9 cellular contexts compared by ENCODE assay signal in the genomic region with DNA sequence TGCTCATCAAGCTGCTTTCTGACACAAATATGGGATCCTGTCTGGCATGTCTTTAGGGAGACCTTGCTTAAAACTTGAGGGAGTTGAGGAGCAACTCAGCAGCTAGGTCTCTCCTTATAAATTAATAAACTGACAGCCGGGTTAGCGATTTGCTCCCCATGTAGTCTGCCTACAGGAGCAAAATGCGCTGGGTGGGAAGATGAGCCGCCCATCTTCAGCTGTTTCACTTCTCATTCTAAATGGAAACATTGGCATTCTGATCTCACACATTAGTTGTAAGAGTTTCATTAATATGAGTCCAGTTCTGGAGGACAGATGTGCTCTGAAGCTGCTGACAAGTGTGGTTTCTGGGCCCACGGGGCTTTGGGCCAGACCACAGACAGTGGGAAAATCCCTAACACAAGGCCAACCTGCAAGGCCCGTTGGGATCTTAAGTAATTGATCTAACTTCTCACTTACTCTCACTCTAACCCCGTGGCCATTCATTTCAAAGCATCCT.
DNase-seq lines count a peak whose midpoint lies in the region; ATAC-seq and TF ChIP-seq lines count a peak whose summit lies in the region.
"Had no signal": no experiment of that assay in that cellular context is flagged by ENCODE, and none has a peak within 500 bp of the region (broad histone marks: within the 10 kb centered on the region; RNA-seq: fewer than 3 reads in every experiment).

No MANE protein-coding gene starts in this region.

- no peak for TF ChIP-seq CTCF in GM13976 (IDR thresholded peaks at IDR 0.05; ENCODE audit: borderline replicate concordance, control extremely low read depth, extremely low read depth, insufficient read depth, missing control alignments)
- TF ChIP-seq CTCF in coronary artery (IDR thresholded peaks at IDR 0.05), result no peak
- TF ChIP-seq CTCF in vagina (IDR thresholded peaks at IDR 0.05), result no peak

- intact Hi-C loops in vagina (cut with DNase I), result no loop called here

- in situ Hi-C loops in GM13976 (cut with MboI; ENCODE audit: low sequenced_read_pairs, unreplicated experiment), result no loop called here

- H3K4me1 ChIP-seq in vagina, result no peaks in the 10 kb centered on the region

- DNase-seq in GM13976 (ENCODE audit: low spot score) (peak; percentile 13), glomerular visceral epithelial cell (ENCODE audit: extremely low spot score) (peak; percentile 90), NCI-H2107 treated with DMSO at 0.1 percent for 48 hours (lab: John Stamatoyannopoulos, UW; ENCODE audit: unreplicated experiment) (no peak), islet precursor cell (no peak), coronary artery (ENCODE audit: low spot score) (no peak), vagina (ENCODE audit: extremely low spot score in 2 of 2) (no peak)
- DNase-seq: NCI-H1417 had no signal

- H3K27me3 ChIP-seq in vagina, result no peaks in the 10 kb centered on the region

- no peaks in the 10 kb centered on the region for H3K36me3 ChIP-seq in vagina

- H3K27ac ChIP-seq in coronary artery, result peak overlapping the region in 1 of 2 donors; percentile 59
- no peak overlapping the region for H3K27ac ChIP-seq in vagina

- H3K9me3 ChIP-seq in vagina, result no peaks in the 10 kb centered on the region

- ATAC-seq in GM21367 (IDR thresholded peaks at IDR 0.05; ENCODE audit: unreplicated experiment), result peak; percentile 68
- peak; percentile 75 for ATAC-seq in HG03342 (IDR thresholded peaks at IDR 0.05; ENCODE audit: unreplicated experiment)

- H3K4me3 ChIP-seq in coronary artery (no peak overlapping the region), vagina (no peak overlapping the region)

- TF ChIP-seq POLR2A in vagina (IDR thresholded peaks at IDR 0.05), result no peak

Comparison
In these comparisons a context has a peak if more than half of its experiments do, and no peak if none do; other contexts are left out.
1. DNase-seq: peak in GM13976 (single experiment) and glomerular visceral epithelial cell (single experiment); none in NCI-H2107 treated with DMSO at 0.1 percent for 48 hours (single experiment), islet precursor cell (single experiment), coronary artery (single experiment) and vagina (0 of 2).